In the genomic region with DNA sequence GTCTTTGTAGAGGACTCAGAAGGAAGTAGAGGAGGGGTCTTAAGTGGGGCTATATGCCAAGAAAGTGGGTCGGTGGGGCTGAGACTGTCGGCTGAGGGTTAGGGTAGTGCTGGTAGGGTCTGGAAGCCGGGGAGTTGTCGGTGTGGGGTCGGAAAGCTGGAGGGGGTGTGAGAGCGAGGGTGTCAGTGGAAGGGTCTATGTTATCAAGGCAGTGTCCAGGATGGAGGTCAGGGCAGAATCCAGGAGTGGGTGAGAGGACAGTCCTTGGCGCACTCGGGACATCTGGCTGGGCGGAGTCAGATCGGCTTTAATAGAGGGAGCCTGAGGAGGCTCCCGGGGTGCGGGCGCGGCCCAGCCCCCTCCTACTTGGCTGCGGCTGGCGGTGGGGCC, we compare ENCODE assay signal across 11 cellular contexts. TPM values are rescaled to one million over a fixed set of nuclear protein-coding genes. Genes with fewer than 3 reads are reported as not detected.
DNase-seq lines count a peak whose midpoint lies in the region; ATAC-seq and TF ChIP-seq lines count a peak whose summit lies in the region.
"Had no signal": no experiment of that assay in that cellular context is flagged by ENCODE, and none has a peak within 500 bp of the region (broad histone marks: within the 10 kb centered on the region; RNA-seq: fewer than 3 reads in every experiment).

No MANE protein-coding gene starts in this region.

- H3K79me1 ChIP-seq in trophoblast cell (ENCODE audit: low read length), result peaks cover 27% of the 10 kb centered on the region

- H2AK5ac ChIP-seq in trophoblast cell (ENCODE audit: low read length), result no peak overlapping the region

- H3K14ac ChIP-seq in trophoblast cell (ENCODE audit: low read length), result peak overlapping the region; percentile 59

- H4K8ac ChIP-seq in trophoblast cell (ENCODE audit: low read depth, low read length), result peak overlapping the region; percentile 67

- H3K79me2 ChIP-seq in trophoblast cell (ENCODE audit: control insufficient read depth, insufficient read depth, low read length, poor library complexity), result peaks cover 6% of the 10 kb centered on the region

- H3K36me3 ChIP-seq in BJ (ENCODE audit: control insufficient read depth, insufficient read depth, low read length), result peaks cover 13% of the 10 kb centered on the region
- peaks cover 36 to 38% of the 10 kb centered on the region in 2 experiments for H3K36me3 ChIP-seq in trophoblast cell (ENCODE audit: control insufficient read depth in 1 of 2, insufficient read depth in 2 of 2, low read length in 2 of 2)

- H3K27ac ChIP-seq in RWPE1, result peak overlapping the region; percentile 98
- peak overlapping the region; percentile 93 for H3K27ac ChIP-seq in trophoblast cell (ENCODE audit: low read depth, low read length)

- peak overlapping the region; percentile 57 for H3K4me2 ChIP-seq in trophoblast cell (ENCODE audit: low read length)

- DNase-seq in BJ (ENCODE audit: low read depth) (no peak), RWPE1 (ENCODE audit: low spot score) (no peak), fibroblast of villous mesenchyme (ENCODE audit: low read depth) (no peak), trophoblast cell (no peak), NCI-H1417 (lab: John Stamatoyannopoulos, UW) (no peak), HCEC 1CT (no peak), AG08395 (ENCODE audit: low spot score) (no peak)
- DNase-seq: GF-D8, NCI-H1105 treated with DMSO at 0.1 percent for 48 hours had no signal

- peak overlapping the region; percentile 91 for H4K91ac ChIP-seq in trophoblast cell (ENCODE audit: low read depth, low read length)

- peak overlapping the region; percentile 47 for H2BK12ac ChIP-seq in trophoblast cell (ENCODE audit: low read length)

- no peak for ATAC-seq in HG03095 (IDR thresholded peaks at IDR 0.05; ENCODE audit: unreplicated experiment)
- ATAC-seq: SK-N-SH treated with all-trans-retinoic acid at 6 μM for 48 hours had no signal

- CTCF ChIA-PET in BJ (lab: Yijun Ruan, JAX) (no interaction called here), RWPE1 (lab: Yijun Ruan, JAX) (no interaction called here)

- peak overlapping the region; percentile 68 for H2BK5ac ChIP-seq in trophoblast cell (ENCODE audit: low read depth, low read length, poor library complexity)

- H3K27me3 ChIP-seq in BJ (ENCODE audit: control insufficient read depth, insufficient read depth, low read length) (no peaks in the 10 kb centered on the region), trophoblast cell (ENCODE audit: insufficient read depth, low read length) (no peaks in the 10 kb centered on the region)

- H3K4me1 ChIP-seq in trophoblast cell (ENCODE audit: control insufficient read depth in 1 of 2, insufficient read depth in 2 of 2, low read length in 2 of 2), result peaks cover 29 to 30% of the 10 kb centered on the region in 2 experiments

- no peak for TF ChIP-seq CTCF in BJ (IDR thresholded peaks at IDR 0.05; ENCODE audit: insufficient read depth, low read depth, low read length)
- TF ChIP-seq CTCF in RWPE1 (conservative IDR thresholded peaks at IDR 0.05; ENCODE audit: low read depth), result no peak
- TF ChIP-seq CTCF in fibroblast of villous mesenchyme (IDR thresholded peaks at IDR 0.05; ENCODE audit: insufficient read depth, low read depth, low read length), result no peak

- POLR2A ChIA-PET in BJ (lab: Charles Lee) (no interaction called here), RWPE1 (lab: Yijun Ruan, JAX; ENCODE audit: low non-redundant PET) (no interaction called here)

- no peak overlapping the region for H3K23ac ChIP-seq in trophoblast cell (ENCODE audit: low read length)

- WGBS in trophoblast cell (ENCODE audit: extremely low coverage, insufficient coverage, insufficient read length), result no CpG with 5 or more reads among the region's 16 CpGs

- H2BK120ac ChIP-seq in trophoblast cell (ENCODE audit: insufficient read depth, low read length, poor library complexity), result peak overlapping the region; percentile 88

- no peak overlapping the region for H3K9ac ChIP-seq in trophoblast cell (ENCODE audit: low read length)

- peak overlapping the region; percentile 21 for H4K12ac ChIP-seq in trophoblast cell (ENCODE audit: low read depth, low read length)

- H3K9me3 ChIP-seq in trophoblast cell (ENCODE audit: insufficient read depth, low read depth, low read length), result peaks cover 4% of the 10 kb centered on the region

- H3K4me3 ChIP-seq in BJ (ENCODE audit: low read depth, low read length), result peak overlapping the region; percentile 52
- H3K4me3 ChIP-seq in fibroblast of villous mesenchyme (ENCODE audit: low read depth, low read length), result peak overlapping the region; percentile 92
- H3K4me3 ChIP-seq in trophoblast cell (ENCODE audit: low read depth, low read length), result no peak overlapping the region

- H2AFZ ChIP-seq in trophoblast cell (ENCODE audit: insufficient read depth, low read length, poor library complexity), result no peak overlapping the region

- no peak overlapping the region for H3K4ac ChIP-seq in trophoblast cell (ENCODE audit: low read depth, low read length)

- H3K18ac ChIP-seq in trophoblast cell (ENCODE audit: low read length), result peak overlapping the region; percentile 18

RNA-seq across cellular contexts. Expression of a gene that starts 1.7 kb away (rescaled TPM):
- 21.0 and 27.2 TPM in 2 replicates for polyA plus RNA-seq in BJ (2011; rRNA removed)
- 28.7 and 58.4 TPM in 2 replicates for polyA minus RNA-seq in BJ (2011; rRNA and poly(A)+ RNA removed)
- 20.7 and 44.8 TPM in 2 replicates for total RNA-seq in fibroblast of villous mesenchyme
- polyA plus RNA-seq in trophoblast cell (2013), result 6.1 and 6.9 TPM in 2 replicates

RNA-seq across cellular contexts. Expression of a gene that starts 2.8 kb away (rescaled TPM):
- 6.9 and 9.4 TPM in 2 replicates for polyA plus RNA-seq in BJ (2011; rRNA removed)
- polyA minus RNA-seq in BJ (2011; rRNA and poly(A)+ RNA removed), result 16.6 and 18.2 TPM in 2 replicates
- 8.7 and 9.5 TPM in 2 replicates for total RNA-seq in fibroblast of villous mesenchyme
- polyA plus RNA-seq in trophoblast cell (2013), result 32.8 and 34.5 TPM in 2 replicates

RNA-seq across cellular contexts. Expression of a gene that starts 6.8 kb away (rescaled TPM):
- polyA plus RNA-seq in BJ (2011; rRNA removed), result 8.9 and 15.0 TPM in 2 replicates
- 19.5 and 22.4 TPM in 2 replicates for polyA minus RNA-seq in BJ (2011; rRNA and poly(A)+ RNA removed)
- total RNA-seq in fibroblast of villous mesenchyme, result 13.8 and 14.2 TPM in 2 replicates
- polyA plus RNA-seq in trophoblast cell (2013), result 32.8 and 34.2 TPM in 2 replicates

RNA-seq across cellular contexts. Expression of a gene that starts 9.7 kb away (rescaled TPM):
- 65.4 and 76.2 TPM in 2 replicates for polyA plus RNA-seq in BJ (2011; rRNA removed)
- polyA minus RNA-seq in BJ (2011; rRNA and poly(A)+ RNA removed), result 19.0 and 28.4 TPM in 2 replicates
- total RNA-seq in fibroblast of villous mesenchyme, result 14.7 and 18.7 TPM in 2 replicates
- polyA plus RNA-seq in trophoblast cell (2013), result 119 and 123 TPM in 2 replicates

RNA-seq across cellular contexts. Expression of a gene that starts 9.9 kb away (rescaled TPM):
- 18.3 and 20.3 TPM in 2 replicates for polyA plus RNA-seq in BJ (2011; rRNA removed)
- polyA minus RNA-seq in BJ (2011; rRNA and poly(A)+ RNA removed), result 6.8 and 12.8 TPM in 2 replicates
- 4.7 and 5.8 TPM in 2 replicates for total RNA-seq in fibroblast of villous mesenchyme
- polyA plus RNA-seq in trophoblast cell (2013), result 12.1 and 12.4 TPM in 2 replicates
